1 cellular context compared by ENCODE assay signal in the genomic region with DNA sequence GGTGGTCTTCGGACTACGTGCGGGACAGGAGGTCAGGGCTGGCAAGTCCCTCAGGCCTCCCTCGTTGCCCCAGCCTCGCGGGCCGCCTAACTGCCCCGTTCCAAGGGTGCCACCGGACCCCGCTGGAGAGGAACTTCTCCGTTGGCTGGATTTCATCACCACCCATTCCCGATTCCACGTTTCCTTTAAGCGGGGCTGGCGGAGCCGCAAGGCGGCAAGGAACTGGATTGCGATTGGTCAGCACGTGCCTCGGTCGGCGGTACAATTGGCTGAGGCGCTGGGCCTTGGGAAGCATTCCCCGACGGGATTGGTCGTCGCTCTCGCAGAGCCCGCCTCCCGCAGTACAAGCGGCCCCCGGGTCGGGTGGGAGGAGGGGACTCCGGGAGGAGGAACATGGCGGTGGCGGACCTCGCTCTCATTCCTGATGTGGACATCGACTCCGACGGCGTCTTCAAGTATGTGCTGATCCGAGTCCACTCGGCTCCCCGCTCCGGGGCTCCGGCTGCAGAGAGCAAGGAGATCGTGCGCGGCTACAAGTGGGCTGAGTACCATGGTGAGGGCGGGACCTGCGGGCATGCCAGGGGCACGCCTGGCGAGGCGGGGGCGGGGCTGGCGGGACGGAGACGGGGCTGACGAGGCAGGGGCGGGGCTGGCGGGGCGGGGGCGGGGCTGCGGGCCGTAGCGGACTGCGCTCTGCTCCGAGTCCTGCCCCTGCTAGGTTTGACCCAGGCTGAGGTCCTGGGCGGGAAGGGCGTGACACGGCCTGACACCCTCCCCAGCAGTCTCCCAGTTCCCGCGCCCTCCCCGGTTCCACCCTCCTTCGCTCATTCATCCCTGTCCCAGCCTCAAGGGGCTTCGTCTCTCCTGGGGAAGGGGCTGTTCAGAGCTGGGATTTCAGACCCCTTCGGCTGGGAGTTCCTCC.
TF ChIP-seq lines count a peak whose summit lies in the region.

A gene (plus strand): TSS at position 372 of the 922 bp plus-strand sequence. CDS start 22 bp downstream, at position 394.

TF ChIP-seq in GM12878, 131 proteins besides CTCF, POLR2A, EP300 and RAD21 (continued from another document and continues in another):
- TF ChIP-seq, protein P1, sequence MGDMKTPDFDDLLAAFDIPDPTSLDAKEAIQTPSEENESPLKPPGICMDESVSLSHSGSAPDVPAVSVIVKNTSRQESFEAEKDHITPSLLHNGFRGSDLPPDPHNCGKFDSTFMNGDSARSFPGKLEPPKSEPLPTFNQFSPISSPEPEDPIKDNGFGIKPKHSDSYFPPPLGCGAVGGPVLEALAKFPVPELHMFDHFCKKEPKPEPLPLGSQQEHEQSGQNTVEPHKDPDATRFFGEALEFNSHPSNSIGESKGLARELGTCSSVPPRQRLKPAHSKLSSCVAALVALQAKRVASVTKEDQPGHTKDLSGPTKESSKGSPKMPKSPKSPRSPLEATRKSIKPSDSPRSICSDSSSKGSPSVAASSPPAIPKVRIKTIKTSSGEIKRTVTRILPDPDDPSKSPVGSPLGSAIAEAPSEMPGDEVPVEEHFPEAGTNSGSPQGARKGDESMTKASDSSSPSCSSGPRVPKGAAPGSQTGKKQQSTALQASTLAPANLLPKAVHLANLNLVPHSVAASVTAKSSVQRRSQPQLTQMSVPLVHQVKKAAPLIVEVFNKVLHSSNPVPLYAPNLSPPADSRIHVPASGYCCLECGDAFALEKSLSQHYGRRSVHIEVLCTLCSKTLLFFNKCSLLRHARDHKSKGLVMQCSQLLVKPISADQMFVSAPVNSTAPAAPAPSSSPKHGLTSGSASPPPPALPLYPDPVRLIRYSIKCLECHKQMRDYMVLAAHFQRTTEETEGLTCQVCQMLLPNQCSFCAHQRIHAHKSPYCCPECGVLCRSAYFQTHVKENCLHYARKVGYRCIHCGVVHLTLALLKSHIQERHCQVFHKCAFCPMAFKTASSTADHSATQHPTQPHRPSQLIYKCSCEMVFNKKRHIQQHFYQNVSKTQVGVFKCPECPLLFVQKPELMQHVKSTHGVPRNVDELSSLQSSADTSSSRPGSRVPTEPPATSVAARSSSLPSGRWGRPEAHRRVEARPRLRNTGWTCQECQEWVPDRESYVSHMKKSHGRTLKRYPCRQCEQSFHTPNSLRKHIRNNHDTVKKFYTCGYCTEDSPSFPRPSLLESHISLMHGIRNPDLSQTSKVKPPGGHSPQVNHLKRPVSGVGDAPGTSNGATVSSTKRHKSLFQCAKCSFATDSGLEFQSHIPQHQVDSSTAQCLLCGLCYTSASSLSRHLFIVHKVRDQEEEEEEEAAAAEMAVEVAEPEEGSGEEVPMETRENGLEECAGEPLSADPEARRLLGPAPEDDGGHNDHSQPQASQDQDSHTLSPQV (IDR thresholded peaks at IDR 0.05), result no peak
- TF ChIP-seq, protein P2, sequence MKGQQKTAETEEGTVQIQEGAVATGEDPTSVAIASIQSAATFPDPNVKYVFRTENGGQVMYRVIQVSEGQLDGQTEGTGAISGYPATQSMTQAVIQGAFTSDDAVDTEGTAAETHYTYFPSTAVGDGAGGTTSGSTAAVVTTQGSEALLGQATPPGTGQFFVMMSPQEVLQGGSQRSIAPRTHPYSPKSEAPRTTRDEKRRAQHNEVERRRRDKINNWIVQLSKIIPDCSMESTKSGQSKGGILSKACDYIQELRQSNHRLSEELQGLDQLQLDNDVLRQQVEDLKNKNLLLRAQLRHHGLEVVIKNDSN (IDR thresholded peaks at IDR 0.05; ENCODE audit: borderline replicate concordance, extremely low read length, insufficient read depth, low read depth, low read length), result peak; percentile 70
- TF ChIP-seq CEBPB (IDR thresholded peaks at IDR 0.05; ENCODE audit: borderline replicate concordance in 1 of 2, low read depth in 2 of 2, low read length in 2 of 2), result no peak
- peak; percentile 84 for TF ChIP-seq POLR2AphosphoS5 (IDR thresholded peaks at IDR 0.05; ENCODE audit: low read length)
- TF ChIP-seq, protein P3, sequence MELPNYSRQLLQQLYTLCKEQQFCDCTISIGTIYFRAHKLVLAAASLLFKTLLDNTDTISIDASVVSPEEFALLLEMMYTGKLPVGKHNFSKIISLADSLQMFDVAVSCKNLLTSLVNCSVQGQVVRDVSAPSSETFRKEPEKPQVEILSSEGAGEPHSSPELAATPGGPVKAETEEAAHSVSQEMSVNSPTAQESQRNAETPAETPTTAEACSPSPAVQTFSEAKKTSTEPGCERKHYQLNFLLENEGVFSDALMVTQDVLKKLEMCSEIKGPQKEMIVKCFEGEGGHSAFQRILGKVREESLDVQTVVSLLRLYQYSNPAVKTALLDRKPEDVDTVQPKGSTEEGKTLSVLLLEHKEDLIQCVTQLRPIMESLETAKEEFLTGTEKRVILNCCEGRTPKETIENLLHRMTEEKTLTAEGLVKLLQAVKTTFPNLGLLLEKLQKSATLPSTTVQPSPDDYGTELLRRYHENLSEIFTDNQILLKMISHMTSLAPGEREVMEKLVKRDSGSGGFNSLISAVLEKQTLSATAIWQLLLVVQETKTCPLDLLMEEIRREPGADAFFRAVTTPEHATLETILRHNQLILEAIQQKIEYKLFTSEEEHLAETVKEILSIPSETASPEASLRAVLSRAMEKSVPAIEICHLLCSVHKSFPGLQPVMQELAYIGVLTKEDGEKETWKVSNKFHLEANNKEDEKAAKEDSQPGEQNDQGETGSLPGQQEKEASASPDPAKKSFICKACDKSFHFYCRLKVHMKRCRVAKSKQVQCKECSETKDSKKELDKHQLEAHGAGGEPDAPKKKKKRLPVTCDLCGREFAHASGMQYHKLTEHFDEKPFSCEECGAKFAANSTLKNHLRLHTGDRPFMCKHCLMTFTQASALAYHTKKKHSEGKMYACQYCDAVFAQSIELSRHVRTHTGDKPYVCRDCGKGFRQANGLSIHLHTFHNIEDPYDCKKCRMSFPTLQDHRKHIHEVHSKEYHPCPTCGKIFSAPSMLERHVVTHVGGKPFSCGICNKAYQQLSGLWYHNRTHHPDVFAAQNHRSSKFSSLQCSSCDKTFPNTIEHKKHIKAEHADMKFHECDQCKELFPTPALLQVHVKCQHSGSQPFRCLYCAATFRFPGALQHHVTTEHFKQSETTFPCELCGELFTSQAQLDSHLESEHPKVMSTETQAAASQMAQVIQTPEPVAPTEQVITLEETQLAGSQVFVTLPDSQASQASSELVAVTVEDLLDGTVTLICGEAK (IDR thresholded peaks at IDR 0.05; ENCODE audit: borderline replicate concordance), result no peak; the same call in 1 of the 2 replicates
- TF ChIP-seq, protein P4, sequence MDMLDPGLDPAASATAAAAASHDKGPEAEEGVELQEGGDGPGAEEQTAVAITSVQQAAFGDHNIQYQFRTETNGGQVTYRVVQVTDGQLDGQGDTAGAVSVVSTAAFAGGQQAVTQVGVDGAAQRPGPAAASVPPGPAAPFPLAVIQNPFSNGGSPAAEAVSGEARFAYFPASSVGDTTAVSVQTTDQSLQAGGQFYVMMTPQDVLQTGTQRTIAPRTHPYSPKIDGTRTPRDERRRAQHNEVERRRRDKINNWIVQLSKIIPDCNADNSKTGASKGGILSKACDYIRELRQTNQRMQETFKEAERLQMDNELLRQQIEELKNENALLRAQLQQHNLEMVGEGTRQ (IDR thresholded peaks at IDR 0.05; ENCODE audit: borderline replicate concordance, low read depth, low read length), result peak; percentile 53
- TF ChIP-seq PAX8 (IDR thresholded peaks at IDR 0.05), result no peak
- TF ChIP-seq, protein P5, sequence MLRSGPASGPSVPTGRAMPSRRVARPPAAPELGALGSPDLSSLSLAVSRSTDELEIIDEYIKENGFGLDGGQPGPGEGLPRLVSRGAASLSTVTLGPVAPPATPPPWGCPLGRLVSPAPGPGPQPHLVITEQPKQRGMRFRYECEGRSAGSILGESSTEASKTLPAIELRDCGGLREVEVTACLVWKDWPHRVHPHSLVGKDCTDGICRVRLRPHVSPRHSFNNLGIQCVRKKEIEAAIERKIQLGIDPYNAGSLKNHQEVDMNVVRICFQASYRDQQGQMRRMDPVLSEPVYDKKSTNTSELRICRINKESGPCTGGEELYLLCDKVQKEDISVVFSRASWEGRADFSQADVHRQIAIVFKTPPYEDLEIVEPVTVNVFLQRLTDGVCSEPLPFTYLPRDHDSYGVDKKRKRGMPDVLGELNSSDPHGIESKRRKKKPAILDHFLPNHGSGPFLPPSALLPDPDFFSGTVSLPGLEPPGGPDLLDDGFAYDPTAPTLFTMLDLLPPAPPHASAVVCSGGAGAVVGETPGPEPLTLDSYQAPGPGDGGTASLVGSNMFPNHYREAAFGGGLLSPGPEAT (IDR thresholded peaks at IDR 0.05; ENCODE audit: low read depth), result peak; percentile 98
- TF ChIP-seq POU2F2 (IDR thresholded peaks at IDR 0.05; ENCODE audit: borderline replicate concordance, low read depth, low read length), result peak; percentile 39; the same call in 1 of the 3 replicates
- TF ChIP-seq, protein P6, sequence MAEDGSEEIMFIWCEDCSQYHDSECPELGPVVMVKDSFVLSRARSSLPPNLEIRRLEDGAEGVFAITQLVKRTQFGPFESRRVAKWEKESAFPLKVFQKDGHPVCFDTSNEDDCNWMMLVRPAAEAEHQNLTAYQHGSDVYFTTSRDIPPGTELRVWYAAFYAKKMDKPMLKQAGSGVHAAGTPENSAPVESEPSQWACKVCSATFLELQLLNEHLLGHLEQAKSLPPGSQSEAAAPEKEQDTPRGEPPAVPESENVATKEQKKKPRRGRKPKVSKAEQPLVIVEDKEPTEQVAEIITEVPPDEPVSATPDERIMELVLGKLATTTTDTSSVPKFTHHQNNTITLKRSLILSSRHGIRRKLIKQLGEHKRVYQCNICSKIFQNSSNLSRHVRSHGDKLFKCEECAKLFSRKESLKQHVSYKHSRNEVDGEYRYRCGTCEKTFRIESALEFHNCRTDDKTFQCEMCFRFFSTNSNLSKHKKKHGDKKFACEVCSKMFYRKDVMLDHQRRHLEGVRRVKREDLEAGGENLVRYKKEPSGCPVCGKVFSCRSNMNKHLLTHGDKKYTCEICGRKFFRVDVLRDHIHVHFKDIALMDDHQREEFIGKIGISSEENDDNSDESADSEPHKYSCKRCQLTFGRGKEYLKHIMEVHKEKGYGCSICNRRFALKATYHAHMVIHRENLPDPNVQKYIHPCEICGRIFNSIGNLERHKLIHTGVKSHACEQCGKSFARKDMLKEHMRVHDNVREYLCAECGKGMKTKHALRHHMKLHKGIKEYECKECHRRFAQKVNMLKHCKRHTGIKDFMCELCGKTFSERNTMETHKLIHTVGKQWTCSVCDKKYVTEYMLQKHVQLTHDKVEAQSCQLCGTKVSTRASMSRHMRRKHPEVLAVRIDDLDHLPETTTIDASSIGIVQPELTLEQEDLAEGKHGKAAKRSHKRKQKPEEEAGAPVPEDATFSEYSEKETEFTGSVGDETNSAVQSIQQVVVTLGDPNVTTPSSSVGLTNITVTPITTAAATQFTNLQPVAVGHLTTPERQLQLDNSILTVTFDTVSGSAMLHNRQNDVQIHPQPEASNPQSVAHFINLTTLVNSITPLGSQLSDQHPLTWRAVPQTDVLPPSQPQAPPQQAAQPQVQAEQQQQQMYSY (CRISPR knock-in tag; IDR thresholded peaks at IDR 0.05), result no peak
- peak; percentile 65; the same call in 1 of the 2 replicates for TF ChIP-seq PML (IDR thresholded peaks at IDR 0.05; ENCODE audit: low read length)
- TF ChIP-seq IRF4 (IDR thresholded peaks at IDR 0.05; ENCODE audit: low read depth, low read length), result 0 out of 2 replicates have a peak, but pooled peaks have one; percentile 7
- peak; percentile 91 for TF ChIP-seq NFYA (IDR thresholded peaks at IDR 0.05; ENCODE audit: borderline replicate concordance, low read depth, low read length)
- TF ChIP-seq BHLHE40 (IDR thresholded peaks at IDR 0.05; ENCODE audit: borderline replicate concordance in 1 of 2, low read depth in 2 of 2, low read length in 1 of 2), result peak; percentile 87 to 97
- peak; percentile 96 for TF ChIP-seq CHD2 (IDR thresholded peaks at IDR 0.05; ENCODE audit: borderline replicate concordance, low read depth, low read length)
- 0 out of 2 replicates have a peak, but pooled peaks have one; percentile 34 for TF ChIP-seq ATF7 (IDR thresholded peaks at IDR 0.05; ENCODE audit: low read depth)
- TF ChIP-seq TARDBP (IDR thresholded peaks at IDR 0.05; ENCODE audit: borderline replicate concordance), result no peak
- no peak for TF ChIP-seq STAT1 (conservative IDR thresholded peaks at IDR 0.05)
- no peak for TF ChIP-seq FOXM1 (IDR thresholded peaks at IDR 0.05; ENCODE audit: low read depth, low read length)
- TF ChIP-seq BACH1 (IDR thresholded peaks at IDR 0.05; ENCODE audit: borderline replicate concordance), result peak; percentile 82; the same call in 1 of the 2 replicates
- no peak for TF ChIP-seq CHD1 (IDR thresholded peaks at IDR 0.05; ENCODE audit: low read depth, low read length)
- no peak for TF ChIP-seq KDM1A (IDR thresholded peaks at IDR 0.05; ENCODE audit: borderline replicate concordance)
- peak in 1 of 2 experiments; percentile 58; a peak in 1 of 3 replicates for TF ChIP-seq EGR1 (IDR thresholded peaks at IDR 0.05; ENCODE audit: borderline replicate concordance in 1 of 2, low read depth in 2 of 2, low read length in 2 of 2)
- no peak for TF ChIP-seq HDAC6 (IDR thresholded peaks at IDR 0.05; ENCODE audit: unreplicated experiment)
- 0 out of 2 replicates have a peak, but pooled peaks have one; percentile 16 for TF ChIP-seq MTA2 (IDR thresholded peaks at IDR 0.05; ENCODE audit: low read depth)
- no peak for TF ChIP-seq ZBED1 (IDR thresholded peaks at IDR 0.05; ENCODE audit: borderline replicate concordance)
- TF ChIP-seq, protein P7, sequence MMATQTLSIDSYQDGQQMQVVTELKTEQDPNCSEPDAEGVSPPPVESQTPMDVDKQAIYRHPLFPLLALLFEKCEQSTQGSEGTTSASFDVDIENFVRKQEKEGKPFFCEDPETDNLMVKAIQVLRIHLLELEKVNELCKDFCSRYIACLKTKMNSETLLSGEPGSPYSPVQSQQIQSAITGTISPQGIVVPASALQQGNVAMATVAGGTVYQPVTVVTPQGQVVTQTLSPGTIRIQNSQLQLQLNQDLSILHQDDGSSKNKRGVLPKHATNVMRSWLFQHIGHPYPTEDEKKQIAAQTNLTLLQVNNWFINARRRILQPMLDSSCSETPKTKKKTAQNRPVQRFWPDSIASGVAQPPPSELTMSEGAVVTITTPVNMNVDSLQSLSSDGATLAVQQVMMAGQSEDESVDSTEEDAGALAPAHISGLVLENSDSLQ (IDR thresholded peaks at IDR 0.05), result peak; percentile 63
- TF ChIP-seq MXI1 (IDR thresholded peaks at IDR 0.05; ENCODE audit: low read depth, low read length), result peak; percentile 75; the same call in 1 of the 2 replicates
- TF ChIP-seq, protein P8, sequence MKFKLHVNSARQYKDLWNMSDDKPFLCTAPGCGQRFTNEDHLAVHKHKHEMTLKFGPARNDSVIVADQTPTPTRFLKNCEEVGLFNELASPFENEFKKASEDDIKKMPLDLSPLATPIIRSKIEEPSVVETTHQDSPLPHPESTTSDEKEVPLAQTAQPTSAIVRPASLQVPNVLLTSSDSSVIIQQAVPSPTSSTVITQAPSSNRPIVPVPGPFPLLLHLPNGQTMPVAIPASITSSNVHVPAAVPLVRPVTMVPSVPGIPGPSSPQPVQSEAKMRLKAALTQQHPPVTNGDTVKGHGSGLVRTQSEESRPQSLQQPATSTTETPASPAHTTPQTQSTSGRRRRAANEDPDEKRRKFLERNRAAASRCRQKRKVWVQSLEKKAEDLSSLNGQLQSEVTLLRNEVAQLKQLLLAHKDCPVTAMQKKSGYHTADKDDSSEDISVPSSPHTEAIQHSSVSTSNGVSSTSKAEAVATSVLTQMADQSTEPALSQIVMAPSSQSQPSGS (IDR thresholded peaks at IDR 0.05; ENCODE audit: low read length), result no peak
- no peak for TF ChIP-seq NFXL1 (IDR thresholded peaks at IDR 0.05; ENCODE audit: borderline replicate concordance)
- TF ChIP-seq FOS (IDR thresholded peaks at IDR 0.05; ENCODE audit: borderline replicate concordance, extremely low read depth, insufficient read length), result peak; percentile 92
- peak; percentile 92 for TF ChIP-seq YY1 (IDR thresholded peaks at IDR 0.05; ENCODE audit: low read depth, low read length)
- no peak; the same call in 1 of the 2 replicates for TF ChIP-seq HCFC1 (IDR thresholded peaks at IDR 0.05; ENCODE audit: low read length)
- no peak for TF ChIP-seq SUPT20H (IDR thresholded peaks at IDR 0.05; ENCODE audit: borderline replicate concordance, control insufficient read depth, low read depth, low read length)
